ENCODE assay signal across 8 cellular contexts in the genomic region with DNA sequence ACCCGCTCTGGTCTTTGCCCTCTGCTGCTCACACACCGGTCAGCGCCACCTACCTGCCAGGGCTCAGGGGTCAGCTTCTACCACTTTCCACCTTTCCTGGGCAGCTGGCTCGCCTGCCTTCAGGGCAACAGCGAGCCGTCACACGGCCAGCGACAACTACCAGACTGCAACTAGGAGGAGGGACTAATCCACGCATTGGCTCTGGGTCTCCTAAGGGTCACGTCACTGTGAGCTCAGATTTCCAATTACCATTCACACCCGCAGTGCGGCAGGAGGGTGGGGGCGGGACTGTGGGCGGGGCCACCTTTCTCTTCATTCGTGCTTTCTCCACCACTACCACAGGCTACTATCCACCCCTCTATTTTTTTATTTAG. TPM values are rescaled to one million over a fixed set of nuclear protein-coding genes. Genes with fewer than 3 reads are reported as not detected.
DNase-seq lines count a peak whose midpoint lies in the region; ATAC-seq and TF ChIP-seq lines count a peak whose summit lies in the region.

Gene BEX5, minus strand, starts transcription at position 172 of the 374 bp plus-strand sequence. CDS start 1,712 bp downstream, outside the sequence.

- intact Hi-C loops in thyroid gland (cut with DNase I), result no loop called here

- H3K4me1 ChIP-seq in thyroid gland, result no peaks in the 10 kb centered on the region

- no peaks in the 10 kb centered on the region for H3K4me1 Mint-ChIP-seq in nephron

- no peaks in the 10 kb centered on the region for H3K27me3 ChIP-seq in thyroid gland

- H3K9me3 ChIP-seq in thyroid gland, result no peaks in the 10 kb centered on the region

- 0 to 1% methylated on average over 7 to 10 of the region's 15 CpGs for WGBS in thyroid gland, 2 donors

- H3K36me3 ChIP-seq in thyroid gland, result no peaks in the 10 kb centered on the region

- no peak for TF ChIP-seq CTCF in fibroblast of mammary gland (conservative IDR thresholded peaks at IDR 0.05; ENCODE audit: control insufficient read depth, insufficient read depth, low read depth, low read length)
- no peak for TF ChIP-seq CTCF in nephron (IDR thresholded peaks at IDR 0.05; ENCODE audit: unreplicated experiment in 3 of 3)
- TF ChIP-seq CTCF in thyroid gland (IDR thresholded peaks at IDR 0.05), result no peak

- H3K27ac ChIP-seq in thyroid gland, result peak within 1 kb of the TSS; percentile 44 to 65 (median 65)

- peaks cover 24% of the 10 kb centered on the region for H3K27me3 Mint-ChIP-seq in nephron (ENCODE audit: low read depth)

- TF ChIP-seq POLR2A in thyroid gland (IDR thresholded peaks at IDR 0.05), result peak in 1 of 2 donors; percentile 92

- DNase-seq in NCI-H524 treated with DMSO at 0.1 percent for 48 hours (lab: John Stamatoyannopoulos, UW) (peak; percentile 72), fibroblast of mammary gland (ENCODE audit: low read depth) (peak; percentile 5), thyroid gland (peak; percentile 74 to 76), SW 1271 (lab: John Stamatoyannopoulos, UW) (no peak)
- peak; percentile 50 to 60 for DNase-seq in activated T-cell treated with anti-CD3 and anti-CD28 coated beads, Interleukin-2, amount 50 U/mL, for 48 hours

- no peaks in the 10 kb centered on the region for H3K36me3 Mint-ChIP-seq in nephron (ENCODE audit: low read depth)

- H3K9me3 Mint-ChIP-seq in nephron, result peaks cover 9% of the 10 kb centered on the region

- H3K27ac Mint-ChIP-seq in nephron, result peak within 1 kb of the TSS; percentile 44 to 82 (median 78)

- H3K4me3 Mint-ChIP-seq in nephron, result peak within 1 kb of the TSS; percentile 92 to 96 (median 94)

- ATAC-seq in GM18867 (IDR thresholded peaks at IDR 0.05; ENCODE audit: unreplicated experiment) (peak; percentile 93), HG03064 (IDR thresholded peaks at IDR 0.05; ENCODE audit: low read depth, unreplicated experiment) (peak; percentile 94)

- H3K4me3 ChIP-seq in fibroblast of mammary gland (ENCODE audit: control insufficient read depth, low read depth, low read length) (no peak within 1 kb of the TSS), thyroid gland (replicated peaks in 1 of 3) (peak within 1 kb of the TSS in 1 of 3 donors; percentile 30)

RNA-seq across cellular contexts. Expression of gene BEX5, which starts in this region (rescaled TPM):
- total RNA-seq in thyroid gland, result 10 to 100 TPM; 10.1 to 22.8 (median 21.0) TPM

Comparison
In these comparisons a context has a peak if more than half of its experiments do, and no peak if none do; other contexts are left out.
1. DNase-seq: peak in NCI-H524 treated with DMSO at 0.1 percent for 48 hours (single experiment), activated T-cell treated with anti-CD3 and anti-CD28 coated beads, Interleukin-2, amount 50 U/mL, for 48 hours (2 of 2), fibroblast of mammary gland (single experiment) and thyroid gland (2 of 2); none in SW 1271 (0 of 2).